8 cellular contexts compared by ENCODE assay signal in the genomic region with DNA sequence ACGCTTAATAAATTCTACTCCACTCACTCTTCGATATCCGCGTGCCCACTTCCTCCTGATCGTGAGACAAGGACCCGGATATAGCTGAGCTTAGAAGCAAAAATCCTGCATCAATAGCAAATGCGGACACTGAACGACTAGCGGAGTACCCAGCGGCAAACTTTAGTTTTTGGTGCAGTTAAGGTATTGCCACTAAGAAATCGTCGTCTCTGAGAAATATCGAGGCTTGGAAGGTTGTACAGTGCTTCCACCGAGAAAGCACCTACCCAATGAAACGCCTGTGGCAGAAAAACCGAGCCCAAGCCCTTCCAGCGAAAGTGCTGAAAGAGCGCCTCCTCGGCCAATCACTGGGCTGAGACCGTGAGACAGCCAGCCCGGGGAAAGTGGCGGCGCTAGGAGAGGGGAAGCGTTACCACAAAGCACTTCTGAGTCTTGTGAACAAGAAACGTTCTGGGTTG. TPM values are rescaled to one million over a fixed set of nuclear protein-coding genes. Genes with fewer than 3 reads are reported as not detected.
A peak's percentile ranks its signal among the peaks of the same experiment; 100 is the strongest.
DNase-seq lines count a peak whose midpoint lies in the region; ATAC-seq and TF ChIP-seq lines count a peak whose summit lies in the region.

No MANE protein-coding gene starts in this region.

- peaks cover 11% of the 10 kb centered on the region for H3K4me1 ChIP-seq in A673 (ENCODE audit: insufficient read depth, low read length, poor library complexity, severe bottlenecking)

- no peaks in the 10 kb centered on the region for H3K27me3 ChIP-seq in A673 (replicated peaks; ENCODE audit: insufficient read depth, low read depth, low read length, poor library complexity)
- H3K27me3 ChIP-seq in kidney epithelial cell (ENCODE audit: control insufficient read depth, insufficient read depth, low read length), result no peaks in the 10 kb centered on the region

- H3K27ac ChIP-seq in A673 (ENCODE audit: low read depth, low read length, poor library complexity, severe bottlenecking), result peak overlapping the region; percentile 85

- H3K4me1 Mint-ChIP-seq in MCF 10A (ENCODE audit: insufficient read depth, unreplicated experiment), result peaks cover 17% of the 10 kb centered on the region

- CTCF ChIA-PET in A673 (lab: Charles Lee), result interaction anchor here (0.9 to 1.5 kb wide), 6 partner anchors 11 to 99 kb away, joined by 3 to 10 read pairs (median 3); no protein-coding TSS in a partner anchor
- CTCF ChIA-PET in MCF 10A (lab: Yijun Ruan, JAX), result interaction anchor here (0.5 to 3.4 kb wide), 10 partner anchors 11 to 494 kb away, joined by 3 to 28 read pairs (median 4); no protein-coding TSS in a partner anchor

- TF ChIP-seq CTCF in A673 (conservative IDR thresholded peaks at IDR 0.05; ENCODE audit: low read depth, low read length) (no peak), MCF 10A (IDR thresholded peaks at IDR 0.05; ENCODE audit: unreplicated experiment) (no peak), kidney epithelial cell (IDR thresholded peaks at IDR 0.05; ENCODE audit: insufficient read depth, low read length, poor library complexity, severe bottlenecking) (peak; percentile 12)

- intact Hi-C loops in A673 (cut with micrococcal nuclease; ENCODE audit: unreplicated experiment) (loop anchor here (2.0 to 5.0 kb wide), 2 partner anchors 56 to 59 kb away; no protein-coding TSS in a partner anchor), MCF 10A (cut with micrococcal nuclease) (loop anchor here (1.0 to 2.0 kb wide), 3 partner anchors 35 to 99 kb away; no protein-coding TSS in a partner anchor)

- DNase-seq in A673 (ENCODE audit: low spot score), result peak; percentile 90
- peak; percentile 82 for DNase-seq in NCI-H2171 (lab: John Stamatoyannopoulos, UW)
- DNase-seq in UCSD-AML1 (lab: John Stamatoyannopoulos, UW; ENCODE audit: unreplicated experiment), result peak; percentile 82
- DNase-seq in MCF 10A (ENCODE audit: unreplicated experiment), result peak; percentile 72
- no peak for DNase-seq in kidney epithelial cell (ENCODE audit: low read depth)
- DNase-seq in stimulated activated CD4-positive, alpha-beta T cell treated with anti-CD3 and anti-CD28 coated beads, Interleukin-2, amount 100 ng/mL, for 48 hours, result peak; percentile 74

- BruUV-seq in A673 (replicated peaks; lab: Mats Ljungman, UMichigan), result TSS peak; percentile 86
- BruUV-seq in MCF 10A (replicated peaks; lab: Mats Ljungman, UMichigan), result TSS peak; percentile 91

- peak overlapping the region; percentile 94 for H3K27ac Mint-ChIP-seq in MCF 10A (ENCODE audit: low read depth, unreplicated experiment)

- POLR2A ChIA-PET in A673 (lab: Charles Lee; ENCODE audit: low non-redundant PET), result interaction anchor here (1.2 kb wide), 1 partner anchor 113 kb away, joined by 4 read pairs; no protein-coding TSS in a partner anchor
- POLR2A ChIA-PET in MCF 10A (lab: Yijun Ruan, JAX), result interaction anchor here (0.5 to 4.4 kb wide), 12 partner anchors 19 to 476 kb away, joined by 3 to 108 read pairs (median 4); a partner anchor contains a TSS

- H3K4me3 ChIP-seq in A673 (ENCODE audit: low read depth, low read length, poor library complexity, severe bottlenecking) (peak overlapping the region; percentile 52), kidney epithelial cell (ENCODE audit: low read depth, low read length) (peak overlapping the region; percentile 30)

- H3K4me3 Mint-ChIP-seq in MCF 10A (ENCODE audit: unreplicated experiment), result peak overlapping the region; percentile 76

- H3K36me3 Mint-ChIP-seq in MCF 10A (ENCODE audit: insufficient read depth, unreplicated experiment), result no peaks in the 10 kb centered on the region

- ATAC-seq in GM18868 (IDR thresholded peaks at IDR 0.05; ENCODE audit: unreplicated experiment), result peak; percentile 45
- peak; percentile 48 for ATAC-seq in HG03066 (IDR thresholded peaks at IDR 0.05; ENCODE audit: low read depth, unreplicated experiment)

- no peaks in the 10 kb centered on the region for H3K9me3 ChIP-seq in A673 (ENCODE audit: low read depth, low read length, poor library complexity, severe bottlenecking)

- H3K36me3 ChIP-seq in A673 (ENCODE audit: insufficient read depth, low read length, poor library complexity, severe bottlenecking) (no peaks in the 10 kb centered on the region), kidney epithelial cell (ENCODE audit: control insufficient read depth, insufficient read depth, low read length) (no peaks in the 10 kb centered on the region)

- H3K27me3 Mint-ChIP-seq in MCF 10A (ENCODE audit: insufficient read depth, unreplicated experiment), result no peaks in the 10 kb centered on the region

- no peaks in the 10 kb centered on the region for H3K9me3 Mint-ChIP-seq in MCF 10A (ENCODE audit: unreplicated experiment)

RNA-seq across cellular contexts. Expression of a gene that starts 32.2 kb away (rescaled TPM):
- total RNA-seq in A673 (2021) (1.4 and 1.9 TPM in 2 replicates), MCF 10A (2022) (0.98 and 1.3 TPM in 2 replicates), kidney epithelial cell (0.34 and 0.79 TPM in 2 replicates)
